ENCODE assay signal across 7 cellular contexts in genomic region chr19:57092991-57093390, GRCh38. TPM values are rescaled to one million over a fixed set of nuclear protein-coding genes. Genes with fewer than 3 reads are reported as not detected.
"Had no signal": no experiment of that assay in that cellular context is flagged by ENCODE, and none has a peak within 500 bp of the region (broad histone marks: within the 10 kb centered on the region; RNA-seq: fewer than 3 reads in every experiment).

No MANE protein-coding gene starts in this region.

RNA-seq across cellular contexts. Expression of gene USP29, which starts 26.8 kb away (rescaled TPM):
- total RNA-seq: GM23248, GM23338, H1, H4, H7, H9, HFFc6 had no signal
- polyA plus RNA-seq: GM23248, GM23338, H1 had no signal

RNA-seq across cellular contexts. Expression of gene ZIM3, which starts 52.0 kb away (rescaled TPM):
- total RNA-seq: GM23248, GM23338, H1, H4, H7, H9, HFFc6 had no signal
- polyA plus RNA-seq: GM23248, GM23338, H1 had no signal
